ENCODE assay signal across 1 cellular context in genomic region chr17:58083491-58084316, GRCh38.
TF ChIP-seq lines count a peak whose summit lies in the region.

No MANE protein-coding gene starts in this region.

TF ChIP-seq in K562, 482 proteins besides CTCF, POLR2A, EP300 and RAD21 (continued from another document and continues in another):
- TF ChIP-seq, protein P1, sequence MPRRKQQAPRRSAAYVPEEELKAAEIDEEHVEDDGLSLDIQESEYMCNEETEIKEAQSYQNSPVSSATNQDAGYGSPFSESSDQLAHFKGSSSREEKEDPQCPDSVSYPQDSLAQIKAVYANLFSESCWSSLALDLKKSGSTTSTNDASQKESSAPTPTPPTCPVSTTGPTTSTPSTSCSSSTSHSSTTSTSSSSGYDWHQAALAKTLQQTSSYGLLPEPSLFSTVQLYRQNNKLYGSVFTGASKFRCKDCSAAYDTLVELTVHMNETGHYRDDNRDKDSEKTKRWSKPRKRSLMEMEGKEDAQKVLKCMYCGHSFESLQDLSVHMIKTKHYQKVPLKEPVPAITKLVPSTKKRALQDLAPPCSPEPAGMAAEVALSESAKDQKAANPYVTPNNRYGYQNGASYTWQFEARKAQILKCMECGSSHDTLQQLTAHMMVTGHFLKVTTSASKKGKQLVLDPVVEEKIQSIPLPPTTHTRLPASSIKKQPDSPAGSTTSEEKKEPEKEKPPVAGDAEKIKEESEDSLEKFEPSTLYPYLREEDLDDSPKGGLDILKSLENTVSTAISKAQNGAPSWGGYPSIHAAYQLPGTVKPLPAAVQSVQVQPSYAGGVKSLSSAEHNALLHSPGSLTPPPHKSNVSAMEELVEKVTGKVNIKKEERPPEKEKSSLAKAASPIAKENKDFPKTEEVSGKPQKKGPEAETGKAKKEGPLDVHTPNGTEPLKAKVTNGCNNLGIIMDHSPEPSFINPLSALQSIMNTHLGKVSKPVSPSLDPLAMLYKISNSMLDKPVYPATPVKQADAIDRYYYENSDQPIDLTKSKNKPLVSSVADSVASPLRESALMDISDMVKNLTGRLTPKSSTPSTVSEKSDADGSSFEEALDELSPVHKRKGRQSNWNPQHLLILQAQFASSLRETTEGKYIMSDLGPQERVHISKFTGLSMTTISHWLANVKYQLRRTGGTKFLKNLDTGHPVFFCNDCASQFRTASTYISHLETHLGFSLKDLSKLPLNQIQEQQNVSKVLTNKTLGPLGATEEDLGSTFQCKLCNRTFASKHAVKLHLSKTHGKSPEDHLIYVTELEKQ (CRISPR knock-in tag; IDR thresholded peaks at IDR 0.05): no peak
- peak in 1 of 2 experiments; percentile 72; a peak in 1 of 4 replicates for TF ChIP-seq ZNF639 (CRISPR knock-in tag; conservative IDR thresholded peaks at IDR 0.05 in 1 of 2, IDR thresholded peaks at IDR 0.05 in 1 of 2)
- TF ChIP-seq E2F3 (CRISPR knock-in tag; IDR thresholded peaks at IDR 0.05): 0 out of 2 replicates have a peak, but pooled peaks have one; percentile 30
- peak; percentile 69 for TF ChIP-seq RBM22 (IDR thresholded peaks at IDR 0.05; ENCODE audit: low read depth, low read length, poor library complexity, severe bottlenecking)
- no peak for TF ChIP-seq PPARD (CRISPR knock-in tag; IDR thresholded peaks at IDR 0.05)
- peak; percentile 75; the same call in 1 of the 2 replicates for TF ChIP-seq MED1 (CRISPR knock-in tag; IDR thresholded peaks at IDR 0.05; ENCODE audit: borderline replicate concordance)
- TF ChIP-seq PHF8 (IDR thresholded peaks at IDR 0.05; ENCODE audit: borderline replicate concordance, low read length): peak; percentile 79; the same call in 1 of the 2 replicates
- no peak for TF ChIP-seq NFIX (CRISPR knock-in tag; IDR thresholded peaks at IDR 0.05; ENCODE audit: low read depth)
- TF ChIP-seq PHB2 (IDR thresholded peaks at IDR 0.05; ENCODE audit: low read depth): no peak
- no peak for TF ChIP-seq E2F8 (IDR thresholded peaks at IDR 0.05; ENCODE audit: low read depth, partially characterized antibody)
- TF ChIP-seq PML (IDR thresholded peaks at IDR 0.05; ENCODE audit: low read length): 0 out of 2 replicates have a peak, but pooled peaks have one; percentile 22
- peak; percentile 82 for TF ChIP-seq EGR1 (conservative IDR thresholded peaks at IDR 0.05)
- no peak for TF ChIP-seq ZNF707 (CRISPR knock-in tag; conservative IDR thresholded peaks at IDR 0.05)
- no peak; the same call in 1 of the 2 replicates for TF ChIP-seq MAX (CRISPR knock-in tag; IDR thresholded peaks at IDR 0.05)
- TF ChIP-seq, protein P2, sequence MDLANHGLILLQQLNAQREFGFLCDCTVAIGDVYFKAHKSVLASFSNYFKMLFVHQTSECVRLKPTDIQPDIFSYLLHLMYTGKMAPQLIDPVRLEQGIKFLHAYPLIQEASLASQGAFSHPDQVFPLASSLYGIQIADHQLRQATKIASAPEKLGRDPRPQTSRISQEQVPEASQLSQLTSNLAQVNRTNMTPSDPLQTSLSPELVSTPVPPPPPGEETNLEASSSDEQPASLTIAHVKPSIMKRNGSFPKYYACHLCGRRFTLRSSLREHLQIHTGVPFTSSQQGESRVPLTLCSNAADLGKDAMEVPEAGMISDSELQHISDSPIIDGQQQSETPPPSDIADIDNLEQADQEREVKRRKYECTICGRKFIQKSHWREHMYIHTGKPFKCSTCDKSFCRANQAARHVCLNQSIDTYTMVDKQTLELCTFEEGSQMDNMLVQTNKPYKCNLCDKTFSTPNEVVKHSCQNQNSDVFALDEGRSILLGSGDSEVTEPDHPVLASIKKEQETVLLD (IDR thresholded peaks at IDR 0.05): no peak
- no peak for TF ChIP-seq TOE1 (IDR thresholded peaks at IDR 0.05; ENCODE audit: borderline replicate concordance)
- no peak for TF ChIP-seq TOE1 (CRISPR knock-in tag; IDR thresholded peaks at IDR 0.05; ENCODE audit: borderline replicate concordance, low read depth)
- no peak for TF ChIP-seq STAT5B (CRISPR knock-in tag; IDR thresholded peaks at IDR 0.05)
- TF ChIP-seq RBFOX2 (IDR thresholded peaks at IDR 0.05; ENCODE audit: low read depth, low read length): peak; percentile 89
- TF ChIP-seq TFE3 (CRISPR knock-in tag; IDR thresholded peaks at IDR 0.05): no peak
- TF ChIP-seq TRIM24 (IDR thresholded peaks at IDR 0.05): no peak
- TF ChIP-seq ZBTB11 (CRISPR knock-in tag; IDR thresholded peaks at IDR 0.05): no peak; a peak in 1 of 6 replicates
- TF ChIP-seq PRPF4 (IDR thresholded peaks at IDR 0.05; ENCODE audit: insufficient read depth, low read depth, low read length, poor library complexity, severe bottlenecking): peak; percentile 59
- TF ChIP-seq ZNF584 (CRISPR knock-in tag; IDR thresholded peaks at IDR 0.05; ENCODE audit: low read depth): no peak
- TF ChIP-seq SLC30A9 (CRISPR knock-in tag; IDR thresholded peaks at IDR 0.05): no peak
- TF ChIP-seq POLR2G (IDR thresholded peaks at IDR 0.05; ENCODE audit: low read depth, low read length): peak; percentile 84
- no peak for TF ChIP-seq EHMT2 (IDR thresholded peaks at IDR 0.05)
- TF ChIP-seq NELFE (IDR thresholded peaks at IDR 0.05; ENCODE audit: insufficient read depth, insufficient read length): peak; percentile 54
- TF ChIP-seq NFATC3 (IDR thresholded peaks at IDR 0.05): no peak
- TF ChIP-seq BRCA1 (IDR thresholded peaks at IDR 0.05): no peak
- 0 out of 2 replicates have a peak, but pooled peaks have one; percentile 20 for TF ChIP-seq BRCA1 (CRISPR knock-in tag; IDR thresholded peaks at IDR 0.05)
- no peak for TF ChIP-seq ELF2 (CRISPR knock-in tag; IDR thresholded peaks at IDR 0.05)
- no peak for TF ChIP-seq TSC22D4 (tag; IDR thresholded peaks at IDR 0.05)
- TF ChIP-seq RREB1 (CRISPR knock-in tag; IDR thresholded peaks at IDR 0.05): no peak
- peak; percentile 42; the same call in 1 of the 2 replicates for TF ChIP-seq HNRNPL (IDR thresholded peaks at IDR 0.05; ENCODE audit: low read depth, low read length)
- TF ChIP-seq MCM3 (IDR thresholded peaks at IDR 0.05): no peak
- TF ChIP-seq CHD2 (IDR thresholded peaks at IDR 0.05; ENCODE audit: low read depth, low read length): 0 out of 2 replicates have a peak, but pooled peaks have one; percentile 19
- peak; percentile 16 for TF ChIP-seq ZNF395 (CRISPR knock-in tag; IDR thresholded peaks at IDR 0.05)
- TF ChIP-seq POLR2B (IDR thresholded peaks at IDR 0.05; ENCODE audit: low read depth, partially characterized antibody): no peak
- peak; percentile 75 for TF ChIP-seq CREM (IDR thresholded peaks at IDR 0.05; ENCODE audit: low read depth)
